1 cellular context compared by ENCODE assay signal in the genomic region with DNA sequence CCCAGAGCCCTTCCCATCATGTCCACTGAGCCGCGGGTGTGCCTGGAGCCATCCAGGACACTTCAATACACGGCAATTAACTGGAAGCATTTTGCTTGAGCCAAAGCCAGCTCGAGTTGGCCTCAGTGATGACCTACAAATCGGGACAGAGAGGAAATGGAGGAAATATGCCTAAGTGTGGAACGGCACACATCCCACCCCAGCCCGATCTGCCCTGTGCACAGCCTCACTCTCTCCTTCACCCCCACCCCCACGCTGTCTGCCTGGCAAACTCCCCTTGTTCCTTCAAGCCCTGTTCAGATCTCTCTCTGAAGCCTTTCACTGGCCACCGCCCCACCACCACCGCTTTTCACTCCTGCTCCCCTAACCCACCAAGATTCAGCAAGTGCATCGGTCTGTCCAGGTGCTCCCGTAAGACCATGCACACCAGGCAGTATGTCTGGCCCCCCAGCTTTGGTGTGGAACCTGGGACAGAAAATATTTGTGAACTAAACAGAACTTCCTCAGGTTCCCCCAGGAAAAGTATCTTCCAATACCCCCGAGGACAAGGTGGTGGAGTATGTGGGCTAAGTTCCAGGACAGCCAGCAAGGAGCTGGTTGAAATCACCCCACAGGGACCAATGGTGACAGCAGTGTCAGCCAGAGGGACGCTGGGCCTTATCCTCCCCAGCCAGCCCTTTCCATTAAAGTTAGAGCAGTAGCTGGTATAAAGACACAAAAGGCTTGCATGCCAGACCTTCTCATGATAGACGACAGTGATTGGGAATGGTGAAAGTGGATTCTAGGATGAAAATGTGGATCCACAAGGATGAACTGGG.
TF ChIP-seq lines count a peak whose summit lies in the region.

No MANE protein-coding gene starts in this region.

TF ChIP-seq in H1, 55 proteins besides CTCF, POLR2A, EP300 and RAD21:
- TF ChIP-seq JUN (IDR thresholded peaks at IDR 0.05; ENCODE audit: low read depth, low read length) (no peak), BACH1 (IDR thresholded peaks at IDR 0.05; ENCODE audit: low read length) (no peak), KDM4A (IDR thresholded peaks at IDR 0.05; ENCODE audit: low read depth, low read length, severe bottlenecking) (no peak), SIN3A (conservative IDR thresholded peaks at IDR 0.05 in 1 of 2, IDR thresholded peaks at IDR 0.05 in 1 of 2; ENCODE audit: low read depth in 1 of 2, low read length in 2 of 2) (no peak), HDAC6 (IDR thresholded peaks at IDR 0.05; ENCODE audit: low read depth, low read length) (no peak), TAF7 (optimal IDR thresholded peaks at IDR 0.05; ENCODE audit: borderline replicate concordance, low read depth, low read length) (no peak), MAFK (IDR thresholded peaks at IDR 0.05; ENCODE audit: low read depth, low read length) (no peak), TBP (IDR thresholded peaks at IDR 0.05; ENCODE audit: low read depth, low read length) (no peak), SIRT6 (IDR thresholded peaks at IDR 0.05; ENCODE audit: low read length) (no peak), TAF1 (IDR thresholded peaks at IDR 0.05; ENCODE audit: low read depth, low read length) (no peak), CBX8 (IDR thresholded peaks at IDR 0.05; ENCODE audit: borderline replicate concordance, low read depth, low read length) (no peak), SP2 (IDR thresholded peaks at IDR 0.05; ENCODE audit: low read length) (no peak), RFX5 (IDR thresholded peaks at IDR 0.05; ENCODE audit: borderline replicate concordance, low read depth, low read length) (no peak), JUND (IDR thresholded peaks at IDR 0.05; ENCODE audit: low read length) (no peak), PHF8 (conservative IDR thresholded peaks at IDR 0.05; ENCODE audit: low read depth, low read length) (no peak), CBX5 (IDR thresholded peaks at IDR 0.05; ENCODE audit: low read depth, low read length) (no peak), EGR1 (IDR thresholded peaks at IDR 0.05; ENCODE audit: borderline replicate concordance, low read depth, low read length) (no peak), SIX5 (IDR thresholded peaks at IDR 0.05; ENCODE audit: low read depth, low read length) (no peak)
- TF ChIP-seq, protein P1, sequence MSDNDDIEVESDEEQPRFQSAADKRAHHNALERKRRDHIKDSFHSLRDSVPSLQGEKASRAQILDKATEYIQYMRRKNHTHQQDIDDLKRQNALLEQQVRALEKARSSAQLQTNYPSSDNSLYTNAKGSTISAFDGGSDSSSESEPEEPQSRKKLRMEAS (IDR thresholded peaks at IDR 0.05): no peak
